Comparison of ENCODE assay signal across 8 cellular contexts in the genomic region with DNA sequence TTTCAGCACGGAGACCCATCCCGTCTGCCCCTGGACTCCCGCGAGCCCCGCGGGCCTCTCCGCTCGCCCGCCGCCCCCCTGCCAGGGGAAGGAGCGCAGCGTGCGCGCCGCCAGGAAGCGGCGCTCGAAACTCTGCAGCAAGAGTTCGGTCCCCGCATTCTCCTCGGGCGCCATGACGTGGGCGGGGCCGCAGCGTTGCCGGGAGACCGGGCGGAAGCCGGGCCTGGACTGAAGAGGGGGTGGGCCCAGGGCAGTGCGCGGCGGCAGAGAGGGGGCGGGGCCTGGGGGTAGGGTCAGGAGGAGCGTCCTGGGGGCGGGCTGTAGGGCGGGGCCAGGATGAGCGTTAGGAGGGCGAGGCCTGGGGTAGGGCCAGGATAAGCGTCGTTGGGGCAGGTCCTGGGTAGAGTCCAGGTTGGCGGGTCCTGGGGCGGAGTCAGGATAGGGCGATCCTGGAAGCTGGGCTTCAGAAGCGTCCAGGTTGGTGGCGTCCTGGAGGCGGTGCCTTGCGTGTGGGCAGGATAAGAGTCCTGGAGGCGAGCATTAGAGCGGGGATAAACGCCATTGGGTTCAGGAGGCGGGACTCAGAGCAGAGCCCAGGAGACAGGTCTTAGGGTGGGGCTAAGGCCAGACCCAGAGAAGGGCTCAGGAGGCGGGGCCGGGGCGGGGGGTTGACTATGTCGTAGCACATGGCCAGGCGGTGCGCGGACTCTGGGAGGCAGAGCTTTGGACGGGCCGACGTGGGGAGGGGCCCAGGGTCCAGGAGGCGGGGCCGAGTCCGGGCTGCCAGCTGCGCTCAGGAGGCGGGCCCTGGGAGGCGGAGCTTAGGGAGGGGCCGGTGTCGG.
DNase-seq lines count a peak whose midpoint lies in the region; ATAC-seq, FAIRE-seq and TF ChIP-seq lines count a peak whose summit lies in the region.
"Not testable (repeated sequence)": the region's sequence is repeated elsewhere in the genome, so short reads cannot be mapped to it uniquely, and the experiment has no call there.

No MANE protein-coding gene starts in this region.

- H3K4me1 Mint-ChIP-seq in WTC11, result peaks cover 18% of the 10 kb centered on the region

- not testable (repeated sequence) for H3K27me3 Mint-ChIP-seq in WTC11 (ENCODE audit: low read depth)

- H3K4me3 ChIP-seq in bronchial epithelial cell (ENCODE audit: low read depth, low read length) (peak overlapping the region; percentile 47), iPS-20b (ENCODE audit: low read length) (peak overlapping the region; percentile 82), skeletal muscle tissue (ENCODE audit: low read length in 3 of 3) (peak overlapping the region in 2 of 3 donors; percentile 74 to 76)

- DNase-seq in A172 (ENCODE audit: low spot score), result peak; percentile 96
- DNase-seq in NCI-H2196 (lab: John Stamatoyannopoulos, UW; ENCODE audit: unreplicated experiment), result peak; percentile 91
- DNase-seq in WTC11 (ENCODE audit: low spot score), result peak; percentile 98
- peak; percentile 86 for DNase-seq in bronchial epithelial cell (ENCODE audit: low read depth)

- peak overlapping the region; percentile 100 for H3K27ac Mint-ChIP-seq in WTC11

- TF ChIP-seq CTCF in WTC11 (IDR thresholded peaks at IDR 0.05); bronchial epithelial cell (IDR thresholded peaks at IDR 0.05; ENCODE audit: insufficient read depth, low read length, severe bottlenecking): not testable (repeated sequence)

- not testable (repeated sequence) for H3K4me1 ChIP-seq in iPS-20b (ENCODE audit: insufficient read depth, low read length)
- H3K4me1 ChIP-seq in skeletal muscle tissue (ENCODE audit: control insufficient read depth in 3 of 3, insufficient read depth in 3 of 3, low read length in 3 of 3), result peaks cover 3 to 21% (median 15%) of the 10 kb centered on the region in 3 donors

- peak overlapping the region; percentile 85; the same call in 1 of the 2 replicates for H3K9ac ChIP-seq in iPS-20b (ENCODE audit: low read depth, low read length)
- peak overlapping the region; percentile 43 to 80 (median 74) for H3K9ac ChIP-seq in skeletal muscle tissue (ENCODE audit: low read depth in 1 of 3, low read length in 3 of 3)

- not testable (repeated sequence) for H3K9me3 Mint-ChIP-seq in WTC11

- not testable (repeated sequence) for H3K27me3 ChIP-seq in bronchial epithelial cell (ENCODE audit: control insufficient read depth, insufficient read depth, low read length); iPS-20b (ENCODE audit: insufficient read depth, low read length); skeletal muscle tissue (ENCODE audit: control insufficient read depth in 3 of 3, insufficient read depth in 3 of 3, low read length in 3 of 3)

- H3K27ac ChIP-seq in iPS-20b (ENCODE audit: low read length), result not testable (repeated sequence)
- H3K27ac ChIP-seq in skeletal muscle tissue (ENCODE audit: low read depth, low read length), result peak overlapping the region; percentile 88

- peak overlapping the region; percentile 93 for H3K4me3 Mint-ChIP-seq in WTC11

- FAIRE-seq in bronchial epithelial cell (lab: Jason Lieb, UNC), result not testable (repeated sequence)

- ATAC-seq in GM18870 (IDR thresholded peaks at IDR 0.05; ENCODE audit: unreplicated experiment) (peak; percentile 79), HG03135 (IDR thresholded peaks at IDR 0.05; ENCODE audit: unreplicated experiment) (peak; percentile 100), WTC11 (peak; percentile 100)

- not testable (repeated sequence) for H3K36me3 Mint-ChIP-seq in WTC11

- CTCF ChIA-PET in WTC11 (lab: Charles Lee), result interaction anchor here (0.8 to 1.0 kb wide), 3 partner anchors 68 to 243 kb away, joined by 3 to 5 read pairs (median 3); no protein-coding TSS in a partner anchor

- H3K9me3 ChIP-seq in iPS-20b (ENCODE audit: insufficient read depth, low read depth, low read length); skeletal muscle tissue (ENCODE audit: control insufficient read depth in 3 of 3, low read length in 3 of 3): not testable (repeated sequence)

- not testable (repeated sequence) for H3K36me3 ChIP-seq in bronchial epithelial cell (ENCODE audit: control insufficient read depth, insufficient read depth, low read length); iPS-20b (ENCODE audit: insufficient read depth, low read depth, low read length); skeletal muscle tissue (ENCODE audit: control insufficient read depth in 3 of 3, insufficient read depth in 3 of 3, low read length in 3 of 3)

- POLR2A ChIA-PET in WTC11 (lab: Charles Lee), result interaction anchor here (0.8 to 0.9 kb wide), 2 partner anchors 10 to 68 kb away, joined by 3 to 7 read pairs; no protein-coding TSS in a partner anchor

TF ChIP-seq in WTC11, 78 proteins besides CTCF, POLR2A, EP300 and RAD21:
- TF ChIP-seq CREM (CRISPR knock-in tag; IDR thresholded peaks at IDR 0.05) (0 out of 2 replicates have a peak, but pooled peaks have one; percentile 10), RELA (CRISPR knock-in tag; IDR thresholded peaks at IDR 0.05; ENCODE audit: borderline replicate concordance) (0 out of 2 replicates have a peak, but pooled peaks have one; percentile 30), ZBTB21 (CRISPR knock-in tag; IDR thresholded peaks at IDR 0.05; ENCODE audit: borderline replicate concordance) (0 out of 2 replicates have a peak, but pooled peaks have one; percentile 39), HMGXB4 (CRISPR knock-in tag; IDR thresholded peaks at IDR 0.05) (peak; percentile 85; the same call in 1 of the 2 replicates), USF2 (CRISPR knock-in tag; IDR thresholded peaks at IDR 0.05) (0 out of 2 replicates have a peak, but pooled peaks have one; percentile 26), SP1 (CRISPR knock-in tag; conservative IDR thresholded peaks at IDR 0.05) (peak; percentile 79)
- TF ChIP-seq, protein P1, sequence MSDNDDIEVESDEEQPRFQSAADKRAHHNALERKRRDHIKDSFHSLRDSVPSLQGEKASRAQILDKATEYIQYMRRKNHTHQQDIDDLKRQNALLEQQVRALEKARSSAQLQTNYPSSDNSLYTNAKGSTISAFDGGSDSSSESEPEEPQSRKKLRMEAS (CRISPR knock-in tag; IDR thresholded peaks at IDR 0.05), result peak; percentile 77
